ENCODE assay signal across 1 cellular context in genomic region chr13:21034602-21035190, GRCh38.
TF ChIP-seq lines count a peak whose summit lies in the region.

No MANE protein-coding gene starts in this region.

TF ChIP-seq in GM12878, 131 proteins besides CTCF, POLR2A, EP300 and RAD21:
- TF ChIP-seq SMC3 (IDR thresholded peaks at IDR 0.05; ENCODE audit: borderline replicate concordance, low read length) (peak; percentile 13; the same call in 1 of the 2 replicates), BCL11A (IDR thresholded peaks at IDR 0.05; ENCODE audit: low read depth, low read length) (no peak)
